12 cellular contexts compared by ENCODE assay signal in genomic region chr17:44094701-44095387, GRCh38. TPM values are rescaled to one million over a fixed set of nuclear protein-coding genes. Genes with fewer than 3 reads are reported as not detected.
DNase-seq lines count a peak whose midpoint lies in the region; ATAC-seq and TF ChIP-seq lines count a peak whose summit lies in the region.
"Had no signal": no experiment of that assay in that cellular context is flagged by ENCODE, and none has a peak within 500 bp of the region (broad histone marks: within the 10 kb centered on the region; RNA-seq: fewer than 3 reads in every experiment).

No MANE protein-coding gene starts in this region.

- no peak for DNase-seq in PC-3
- no peak for DNase-seq in esophagus muscularis mucosa (ENCODE audit: extremely low spot score)
- DNase-seq in COLO668 (lab: John Stamatoyannopoulos, UW; ENCODE audit: unreplicated experiment) = no peak
- DNase-seq in H7 = no peak
- no peak for DNase-seq in CD4-positive, alpha-beta T cell
- DNase-seq: naive thymus-derived CD4-positive, alpha-beta T cell; stimulated activated CD4-positive, alpha-beta T cell treated with anti-CD3 and anti-CD28 coated beads, Interleukin-4, amount 100 ng/mL, for 24 hours had no signal

- no peaks in the 10 kb centered on the region for H3K9me3 Mint-ChIP-seq in CD4-positive, alpha-beta T cell
- H3K9me3 Mint-ChIP-seq: naive thymus-derived CD4-positive, alpha-beta T cell; T-helper 1 cell treated with Interleukin-12 subunit alpha and Interleukin-12 subunit beta and Interleukin-4 antibody, amounts not matched to agents 30 μg/mL and 1 μg/mL, for 36 hours had no signal

- H3K27me3 Mint-ChIP-seq in CD4-positive, alpha-beta T cell = no peaks in the 10 kb centered on the region
- H3K27me3 Mint-ChIP-seq: naive thymus-derived CD4-positive, alpha-beta T cell had no signal

- ATAC-seq in PC-3 = no peak
- no peak for ATAC-seq in GM18505 (IDR thresholded peaks at IDR 0.05; ENCODE audit: unreplicated experiment)
- ATAC-seq in CD4-positive, alpha-beta T cell (ENCODE audit: poor library complexity) = no peak

- H3K4me1 ChIP-seq in ACC112 (ENCODE audit: control insufficient read depth, insufficient read depth, low read length, unreplicated experiment) (peaks cover 15% of the 10 kb centered on the region), PC-3 (ENCODE audit: insufficient read depth, low read length) (peaks cover 14% of the 10 kb centered on the region), esophagus muscularis mucosa (peaks cover 41 to 51% (median 43%) of the 10 kb centered on the region in 4 donors), parathyroid adenoma (peaks cover 26% of the 10 kb centered on the region)

- H3K27me3 ChIP-seq in ACC112 (ENCODE audit: insufficient read depth, low read length) = no peaks in the 10 kb centered on the region
- H3K27me3 ChIP-seq in PC-3 (ENCODE audit: low read length) = no peaks in the 10 kb centered on the region
- H3K27me3 ChIP-seq in esophagus muscularis mucosa = no peaks in the 10 kb centered on the region
- no peaks in the 10 kb centered on the region for H3K27me3 ChIP-seq in parathyroid adenoma (ENCODE audit: control insufficient read depth, insufficient read depth, low read length)
- H3K27me3 ChIP-seq in H7 (ENCODE audit: control insufficient read depth, insufficient read depth, low read length) = no peaks in the 10 kb centered on the region
- H3K27me3 ChIP-seq in CD4-positive, alpha-beta T cell (ENCODE audit: control insufficient read depth, insufficient read depth, low read length) = no peaks in the 10 kb centered on the region
- H3K27me3 ChIP-seq: BE2C had no signal

- H3K9me2 ChIP-seq in PC-3 (replicated peaks; ENCODE audit: low read length) = no peaks in the 10 kb centered on the region

- TF ChIP-seq POLR2A in esophagus muscularis mucosa (IDR thresholded peaks at IDR 0.05; ENCODE audit: low read depth) = no peak
- TF ChIP-seq POLR2A in GM18505 (IDR thresholded peaks at IDR 0.05; ENCODE audit: borderline replicate concordance, extremely low read depth, insufficient read depth, insufficient read length) = no peak

- POLR2A ChIA-PET in PC-3 (lab: Charles Lee; ENCODE audit: unreplicated experiment) = no interaction called here
- POLR2A ChIA-PET in CD4-positive, alpha-beta T cell (lab: Charles Lee) = no interaction called here

- no peaks in the 10 kb centered on the region for H3K9me3 ChIP-seq in PC-3 (ENCODE audit: low read length)
- H3K9me3 ChIP-seq in esophagus muscularis mucosa = no peaks in the 10 kb centered on the region
- no peaks in the 10 kb centered on the region for H3K9me3 ChIP-seq in parathyroid adenoma (ENCODE audit: control insufficient read depth, low read length)
- no peaks in the 10 kb centered on the region for H3K9me3 ChIP-seq in CD4-positive, alpha-beta T cell (ENCODE audit: control insufficient read depth, low read length)
- H3K9me3 ChIP-seq: BE2C had no signal

- H3K79me2 ChIP-seq in ACC112 (ENCODE audit: control insufficient read depth, insufficient read depth, low read length, unreplicated experiment) = no peaks in the 10 kb centered on the region
- H3K79me2 ChIP-seq in PC-3 (ENCODE audit: low read length) = no peaks in the 10 kb centered on the region
- peaks cover 24% of the 10 kb centered on the region for H3K79me2 ChIP-seq in parathyroid adenoma

- H3K4me3 Mint-ChIP-seq in CD4-positive, alpha-beta T cell = no peak overlapping the region
- H3K4me3 Mint-ChIP-seq: T-helper 1 cell treated with Interleukin-12 subunit alpha and Interleukin-12 subunit beta and Interleukin-4 antibody, amounts not matched to agents 30 μg/mL and 1 μg/mL, for 36 hours had no signal

- 74% methylated on average over 8 of the region's 8 CpGs for WGBS in esophagus muscularis mucosa

- TF ChIP-seq EP300 in esophagus muscularis mucosa (IDR thresholded peaks at IDR 0.05) = no peak

- CTCF ChIA-PET in PC-3 (lab: Charles Lee) = interaction anchor here (1.1 kb wide), 1 partner anchor 11 kb away, joined by 4 read pairs; no protein-coding TSS in a partner anchor
- CTCF ChIA-PET in CD4-positive, alpha-beta T cell (lab: Charles Lee) = no interaction called here

- peaks cover 21% of the 10 kb centered on the region for H3K36me3 Mint-ChIP-seq in CD4-positive, alpha-beta T cell (ENCODE audit: low read depth)

- H3F3A ChIP-seq in PC-3 (ENCODE audit: low read length, unreplicated experiment) = no peaks in the 10 kb centered on the region

- H3K4me1 Mint-ChIP-seq in CD4-positive, alpha-beta T cell (ENCODE audit: low read depth) = peaks cover 15% of the 10 kb centered on the region

- H2AFZ ChIP-seq in ACC112 (ENCODE audit: low read length, unreplicated experiment) (peak overlapping the region; percentile 34), PC-3 (ENCODE audit: low read length) (no peak overlapping the region), parathyroid adenoma (no peak overlapping the region)

- TF ChIP-seq CTCF in PC-3 (conservative IDR thresholded peaks at IDR 0.05; ENCODE audit: low read depth, low read length) (no peak), esophagus muscularis mucosa (IDR thresholded peaks at IDR 0.05) (no peak), parathyroid adenoma (IDR thresholded peaks at IDR 0.05) (no peak)
- no peak for TF ChIP-seq CTCF in CD4-positive, alpha-beta T cell (IDR thresholded peaks at IDR 0.05)

- H3K4me2 ChIP-seq in PC-3 (ENCODE audit: low read length) (peak overlapping the region; percentile 62; the same call in 1 of the 2 replicates), parathyroid adenoma (ENCODE audit: low read length) (no peak overlapping the region)

- H3K9ac ChIP-seq in PC-3 (ENCODE audit: low read length) = no peak overlapping the region
- H3K9ac ChIP-seq in parathyroid adenoma = no peak overlapping the region

- H3K27ac ChIP-seq in ACC112 (ENCODE audit: low read depth, low read length) (peak overlapping the region; percentile 95), PC-3 (ENCODE audit: low read length) (no peak overlapping the region), esophagus muscularis mucosa (replicated peaks in 1 of 4) (peak overlapping the region; percentile 66 to 85 (median 81)), parathyroid adenoma (peak overlapping the region; percentile 55)
- H3K27ac ChIP-seq in CD4-positive, alpha-beta T cell (ENCODE audit: low read depth, low read length) = no peak overlapping the region

- H3K4me3 ChIP-seq in ACC112 (ENCODE audit: low read depth, low read length) = peak overlapping the region; percentile 54
- no peak overlapping the region for H3K4me3 ChIP-seq in PC-3 (ENCODE audit: low read length)
- peak overlapping the region in 2 of 4 donors; percentile 19 to 50 for H3K4me3 ChIP-seq in esophagus muscularis mucosa
- H3K4me3 ChIP-seq in parathyroid adenoma (ENCODE audit: low read depth, low read length) = no peak overlapping the region
- no peak overlapping the region for H3K4me3 ChIP-seq in H7 (ENCODE audit: insufficient read depth, low read depth, low read length)

- H3K27ac Mint-ChIP-seq in CD4-positive, alpha-beta T cell = no peak overlapping the region
- H3K27ac Mint-ChIP-seq: T-helper 1 cell treated with Interleukin-12 subunit alpha and Interleukin-12 subunit beta and Interleukin-4 antibody, amounts not matched to agents 30 μg/mL and 1 μg/mL, for 36 hours had no signal

- no peaks in the 10 kb centered on the region for H4K20me1 ChIP-seq in PC-3 (ENCODE audit: low read length)

- BruUV-seq in PC-3 (replicated peaks; lab: Mats Ljungman, UMichigan) = no TSS peak

- H3K36me3 ChIP-seq in ACC112 (ENCODE audit: insufficient read depth, low read length) = no peaks in the 10 kb centered on the region
- H3K36me3 ChIP-seq in PC-3 (ENCODE audit: low read depth, low read length) = no peaks in the 10 kb centered on the region
- peaks cover 30 to 47% (median 40%) of the 10 kb centered on the region in 4 donors for H3K36me3 ChIP-seq in esophagus muscularis mucosa
- H3K36me3 ChIP-seq in parathyroid adenoma (ENCODE audit: control insufficient read depth, insufficient read depth, low read length) = no peaks in the 10 kb centered on the region
- H3K36me3 ChIP-seq in H7 (replicated peaks; ENCODE audit: control insufficient read depth, insufficient read depth, low read length) = peaks cover 10% of the 10 kb centered on the region

- intact Hi-C loops in PC-3 (cut with micrococcal nuclease) (no loop called here), esophagus muscularis mucosa (cut with DNase I) (no loop called here)
- intact Hi-C loops in CD4-positive, alpha-beta T cell (cut with DNase I, micrococcal nuclease) = no loop called here

RNA-seq across cellular contexts. Expression of gene G6PC3, which starts 24.3 kb away (rescaled TPM):
- total RNA-seq in PC-3 (2014; rRNA removed) = 60.1 and 69.5 TPM in 2 replicates
- total RNA-seq in esophagus muscularis mucosa = 10 to 100 TPM; 23.9 to 37.5 (median 30.7) TPM
- 94.0 and 104 TPM in 2 replicates for total RNA-seq in H7 (2014; rRNA removed; shearing (Covaris generic))
- 1 to 10 TPM; 5.6 to 5.8 TPM for total RNA-seq in CD4-positive, alpha-beta T cell

RNA-seq across cellular contexts. Expression of gene LSM12, which starts 28.4 kb away (rescaled TPM):
- total RNA-seq in PC-3 (2014; rRNA removed) (118 and 123 TPM in 2 replicates), esophagus muscularis mucosa (10 to 100 TPM; 37.8 to 59.2 (median 46.0) TPM)
- total RNA-seq in H7 (2014; rRNA removed; shearing (Covaris generic)) = 101 and 109 TPM in 2 replicates
- 10 to 100 TPM; 34.6 to 36.1 TPM for total RNA-seq in CD4-positive, alpha-beta T cell

RNA-seq across cellular contexts. Expression of gene HDAC5, which starts 28.6 kb away (rescaled TPM):
- total RNA-seq in PC-3 (2014; rRNA removed) (39.1 and 47.1 TPM in 2 replicates), esophagus muscularis mucosa (100 to 1,000 TPM in 3 of 4 donors, 10 to 100 TPM in 1; 75.6 to 237 (median 130) TPM)
- 72.5 and 89.0 TPM in 2 replicates for total RNA-seq in H7 (2014; rRNA removed; shearing (Covaris generic))
- total RNA-seq in CD4-positive, alpha-beta T cell = 10 to 100 TPM; 92.0 to 92.5 TPM

RNA-seq across cellular contexts. Expression of gene HROB, which starts 46.9 kb away (rescaled TPM):
- total RNA-seq in PC-3 (2014; rRNA removed) (13.5 and 14.3 TPM in 2 replicates), esophagus muscularis mucosa (1 to 10 TPM; 1.7 to 4.6 (median 2.6) TPM)
- total RNA-seq in H7 (2014; rRNA removed; shearing (Covaris generic)) = 12.9 and 15.7 TPM in 2 replicates
- total RNA-seq in CD4-positive, alpha-beta T cell = 1 to 10 TPM; 1.6 TPM

Comparison
In these comparisons a context has a peak if more than half of its experiments do, and no peak if none do; other contexts are left out.
1. H3K27ac ChIP-seq: peak in ACC112 (single experiment), esophagus muscularis mucosa (4 of 4) and parathyroid adenoma (single experiment); none in PC-3 (single experiment) and CD4-positive, alpha-beta T cell (single experiment).